8 cellular contexts compared by ENCODE assay signal in genomic region chr17:42578282-42578869, GRCh38. TPM values are rescaled to one million over a fixed set of nuclear protein-coding genes. Genes with fewer than 3 reads are reported as not detected.
DNase-seq lines count a peak whose midpoint lies in the region; ATAC-seq and TF ChIP-seq lines count a peak whose summit lies in the region.

No MANE protein-coding gene starts in this region.

- H3K4me3 ChIP-seq in liver (ENCODE audit: low read depth in 1 of 3, low read length in 3 of 3), result peak overlapping the region; percentile 51 to 97 (median 78)

- H3K36me3 ChIP-seq in liver (ENCODE audit: control insufficient read depth in 4 of 4, insufficient read depth in 3 of 4, low read depth in 1 of 4, low read length in 3 of 4), result peaks cover 5 to 42% (median 28%) of the 10 kb centered on the region in 4 donors

- H3K9me3 Mint-ChIP-seq in activated CD4-positive, alpha-beta T cell treated with anti-CD3 and anti-CD28 coated beads, Interleukin-2, amount 10 ng/mL, durations not matched to agents 7 days and 5 days, result no peaks in the 10 kb centered on the region

- peak overlapping the region; percentile 94 for H3K27ac Mint-ChIP-seq in activated CD4-positive, alpha-beta T cell treated with anti-CD3 and anti-CD28 coated beads, Interleukin-2, amount 10 ng/mL, durations not matched to agents 7 days and 5 days

- H3K4me1 ChIP-seq in liver (ENCODE audit: control insufficient read depth in 4 of 4, insufficient read depth in 4 of 4, low read length in 3 of 4), result peaks cover 3 to 19% (median 13%) of the 10 kb centered on the region in 4 donors

- H3K27ac ChIP-seq in liver (ENCODE audit: low read depth in 1 of 2, low read length in 2 of 2), result peak overlapping the region; percentile 85 to 89

- TF ChIP-seq RAD21 in liver (IDR thresholded peaks at IDR 0.05), result peak; percentile 81 to 87

- peak overlapping the region; percentile 97 for H3K4me3 Mint-ChIP-seq in activated CD4-positive, alpha-beta T cell treated with anti-CD3 and anti-CD28 coated beads, Interleukin-2, amount 10 ng/mL, durations not matched to agents 7 days and 5 days

- peak overlapping the region; percentile 89 to 97 for H3K9ac ChIP-seq in liver (ENCODE audit: low read depth in 1 of 2, low read length in 2 of 2)

- CTCF ChIA-PET in activated CD4-positive, alpha-beta T cell treated with anti-CD3 and anti-CD28 coated beads, Interleukin-2, amount 10 ng/mL, durations not matched to agents 7 days and 5 days (lab: Charles Lee), result interaction anchor here (0.5 to 3.8 kb wide), 60 partner anchors 8 to 1327 kb away, joined by 3 to 38 read pairs (median 4); partner anchors contain the start of genes BECN1, CCR10, CNTD1 and COA3

- ATAC-seq in GM19043 (IDR thresholded peaks at IDR 0.05; ENCODE audit: low read depth, unreplicated experiment), result peak; percentile 41
- peak; percentile 31 for ATAC-seq in HG03469 (IDR thresholded peaks at IDR 0.05; ENCODE audit: unreplicated experiment)

- POLR2A ChIA-PET in activated CD4-positive, alpha-beta T cell treated with anti-CD3 and anti-CD28 coated beads, Interleukin-2, amount 10 ng/mL, durations not matched to agents 7 days and 5 days (lab: Charles Lee), result interaction anchor here (0.6 to 1.6 kb wide), 7 partner anchors 30 to 246 kb away, joined by 3 to 9 read pairs (median 6); partner anchors contain the start of genes BECN1, COA3 and NAGLU

- H3K36me3 Mint-ChIP-seq in activated CD4-positive, alpha-beta T cell treated with anti-CD3 and anti-CD28 coated beads, Interleukin-2, amount 10 ng/mL, durations not matched to agents 7 days and 5 days (ENCODE audit: low read depth), result peaks cover 38% of the 10 kb centered on the region

- no peaks in the 10 kb centered on the region for H3K9me3 ChIP-seq in liver (ENCODE audit: control insufficient read depth in 4 of 4, low read length in 3 of 4)

- no peaks in the 10 kb centered on the region for H3K27me3 Mint-ChIP-seq in activated CD4-positive, alpha-beta T cell treated with anti-CD3 and anti-CD28 coated beads, Interleukin-2, amount 10 ng/mL, durations not matched to agents 7 days and 5 days

- under 1% methylated on average over 20 of the region's 20 CpGs for WGBS in liver

- TF ChIP-seq CTCF in liver (IDR thresholded peaks at IDR 0.05; ENCODE audit: low read depth, low read length, missing input control), result peak; percentile 72

- no peaks in the 10 kb centered on the region for H3K27me3 ChIP-seq in liver (ENCODE audit: control insufficient read depth in 4 of 4, insufficient read depth in 4 of 4, low read length in 3 of 4)

- peaks cover 36% of the 10 kb centered on the region for H3K4me1 Mint-ChIP-seq in activated CD4-positive, alpha-beta T cell treated with anti-CD3 and anti-CD28 coated beads, Interleukin-2, amount 10 ng/mL, durations not matched to agents 7 days and 5 days

- DNase-seq in AG20443 (ENCODE audit: low spot score) (peak; percentile 82), NCI-H524 treated with DMSO at 0.1 percent for 48 hours (lab: John Stamatoyannopoulos, UW) (peak; percentile 23), ecto neural progenitor cell (ENCODE audit: low spot score) (peak; percentile 86)
- DNase-seq in activated CD4-positive, alpha-beta T cell treated with anti-CD3 and anti-CD28 coated beads, Interleukin-2, amount 10 ng/mL, durations not matched to agents 7 days and 5 days, result peak; percentile 76
- DNase-seq in stimulated activated CD4-positive, alpha-beta T cell treated with anti-CD3 and anti-CD28 coated beads, Interleukin-4, amount 100 ng/mL, for 48 hours (ENCODE audit: low read depth in 2 of 2), result peak; percentile 63 to 67

TF ChIP-seq in liver, 16 proteins besides CTCF, POLR2A, EP300 and RAD21:
- TF ChIP-seq RXRA (IDR thresholded peaks at IDR 0.05) (no peak), FOXA2 (IDR thresholded peaks at IDR 0.05) (no peak), ATF3 (IDR thresholded peaks at IDR 0.05) (no peak), YY1 (IDR thresholded peaks at IDR 0.05) (no peak), GABPA (IDR thresholded peaks at IDR 0.05 in 1 of 2, conservative IDR thresholded peaks at IDR 0.05 in 1 of 2) (no peak), SP1 (IDR thresholded peaks at IDR 0.05) (no peak), ZBTB33 (IDR thresholded peaks at IDR 0.05) (no peak), JUND (IDR thresholded peaks at IDR 0.05) (no peak), FOXA1 (IDR thresholded peaks at IDR 0.05) (no peak), NR2F2 (IDR thresholded peaks at IDR 0.05) (no peak), TAF1 (conservative IDR thresholded peaks at IDR 0.05) (no peak), EGR1 (IDR thresholded peaks at IDR 0.05; ENCODE audit: low read depth in 2 of 2) (no peak), HNF4G (IDR thresholded peaks at IDR 0.05) (no peak), MAX (IDR thresholded peaks at IDR 0.05) (no peak), REST (IDR thresholded peaks at IDR 0.05) (no peak), HNF4A (conservative IDR thresholded peaks at IDR 0.05) (no peak)

RNA-seq across cellular contexts. Expression of gene PSMC3IP, which starts 0.8 kb away (rescaled TPM):
- 10 to 100 TPM; 17.4 to 18.5 TPM for total RNA-seq in activated CD4-positive, alpha-beta T cell treated with anti-CD3 and anti-CD28 coated beads, Interleukin-2, amount 10 ng/mL, durations not matched to agents 7 days and 5 days
- total RNA-seq in liver, result 1 to 10 TPM; 1.3 to 3.0 TPM
- under 1 TPM; 0.58 to 0.88 TPM for polyA plus RNA-seq in liver

RNA-seq across cellular contexts. Expression of gene MLX, which starts 11.5 kb away (rescaled TPM):
- total RNA-seq in activated CD4-positive, alpha-beta T cell treated with anti-CD3 and anti-CD28 coated beads, Interleukin-2, amount 10 ng/mL, durations not matched to agents 7 days and 5 days, result 10 to 100 TPM; 56.7 to 62.3 TPM
- total RNA-seq in liver, result 10 to 100 TPM; 19.4 to 40.0 TPM
- polyA plus RNA-seq in liver, result 10 to 100 TPM; 29.2 to 35.1 TPM

RNA-seq across cellular contexts. Expression of gene COASY, which starts 16.4 kb away (rescaled TPM):
- total RNA-seq in activated CD4-positive, alpha-beta T cell treated with anti-CD3 and anti-CD28 coated beads, Interleukin-2, amount 10 ng/mL, durations not matched to agents 7 days and 5 days, result 10 to 100 TPM; 72.5 to 86.1 TPM
- total RNA-seq in liver, result 10 to 100 TPM; 18.2 to 33.4 TPM
- polyA plus RNA-seq in liver, result 10 to 100 TPM; 70.0 to 78.1 TPM

RNA-seq across cellular contexts. Expression of gene HSD17B1, which starts 25.7 kb away (rescaled TPM):
- under 1 TPM; 0.73 to 0.97 TPM for total RNA-seq in activated CD4-positive, alpha-beta T cell treated with anti-CD3 and anti-CD28 coated beads, Interleukin-2, amount 10 ng/mL, durations not matched to agents 7 days and 5 days
- total RNA-seq in liver, result 1 to 10 TPM in 1 of 2 donors, under 1 TPM in 1; 0.67 to 1.0 TPM
- 1 to 10 TPM; 1.0 to 1.8 TPM for polyA plus RNA-seq in liver

RNA-seq across cellular contexts. Expression of gene RETREG3, which starts 30.8 kb away (rescaled TPM):
- 10 to 100 TPM; 60.2 to 65.9 TPM for total RNA-seq in activated CD4-positive, alpha-beta T cell treated with anti-CD3 and anti-CD28 coated beads, Interleukin-2, amount 10 ng/mL, durations not matched to agents 7 days and 5 days
- 10 to 100 TPM; 41.1 to 44.3 TPM for total RNA-seq in liver
- 10 to 100 TPM in 1 of 2 donors, 1 to 10 TPM in 1; 9.0 to 12.1 TPM for polyA plus RNA-seq in liver

Comparison
In these comparisons a context has a peak if more than half of its experiments do, and no peak if none do; other contexts are left out.
1. Peak in every context shown above with its lines: DNase-seq, ATAC-seq, H3K4me3 ChIP-seq and H3K27ac ChIP-seq.
2. DNase-seq: peak in every context shown above with its lines; median percentile 86 in ecto neural progenitor cell; 82 in AG20443; 76 in activated CD4-positive, alpha-beta T cell treated with anti-CD3 and anti-CD28 coated beads, Interleukin-2, amount 10 ng/mL, durations not matched to agents 7 days and 5 days; 65 in stimulated activated CD4-positive, alpha-beta T cell treated with anti-CD3 and anti-CD28 coated beads, Interleukin-4, amount 100 ng/mL, for 48 hours; 23 in NCI-H524 treated with DMSO at 0.1 percent for 48 hours.
3. RNA of gene PSMC3IP, which starts 0.8 kb away (total RNA-seq): 17.4 to 18.5 TPM in activated CD4-positive, alpha-beta T cell treated with anti-CD3 and anti-CD28 coated beads, Interleukin-2, amount 10 ng/mL, durations not matched to agents 7 days and 5 days; 1.3 to 3.0 TPM in liver; every median in the first group is over 4 times any median in the second.